In the genomic region with DNA sequence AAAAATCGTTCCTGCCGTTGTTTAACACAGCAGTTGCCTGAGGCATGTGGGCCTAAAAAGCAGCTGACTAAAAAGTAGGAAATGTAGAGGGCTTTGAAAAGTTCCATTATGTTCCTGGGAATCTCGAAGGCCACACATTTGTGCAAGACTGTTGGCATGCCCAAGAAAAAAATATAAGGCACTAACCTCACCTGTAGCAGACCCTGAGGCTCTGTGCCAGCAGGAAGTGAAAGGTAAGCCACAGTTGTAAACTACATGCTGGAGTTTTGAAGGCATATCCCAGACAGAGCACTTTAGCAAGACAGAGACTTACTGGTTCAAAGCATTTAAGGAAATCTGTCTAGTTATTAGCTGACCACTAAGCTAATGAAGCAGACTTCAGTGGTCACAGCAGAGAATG, we compare ENCODE assay signal across 27 cellular contexts. TPM values are rescaled to one million over a fixed set of nuclear protein-coding genes. Genes with fewer than 3 reads are reported as not detected.
A peak's percentile ranks its signal among the peaks of the same experiment; 100 is the strongest.
DNase-seq lines count a peak whose midpoint lies in the region; ATAC-seq and TF ChIP-seq lines count a peak whose summit lies in the region.
"Had no signal": no experiment of that assay in that cellular context is flagged by ENCODE, and none has a peak within 500 bp of the region (broad histone marks: within the 10 kb centered on the region; RNA-seq: fewer than 3 reads in every experiment).

No MANE protein-coding gene starts in this region.

- no peaks in the 10 kb centered on the region for H3K4me1 Mint-ChIP-seq in progenitor cell of endocrine pancreas (ENCODE audit: low read depth)
- no peaks in the 10 kb centered on the region for H3K4me1 Mint-ChIP-seq in activated naive CD4-positive, alpha-beta T cell treated with anti-CD3 and anti-CD28 coated beads for 36 hours (ENCODE audit: low read depth)

- H3K27me3 ChIP-seq in KMS-11 (ENCODE audit: insufficient read depth, low read depth), result no peaks in the 10 kb centered on the region
- H3K27me3 ChIP-seq: BLaER1, MG63 had no signal

- H3K4me2 ChIP-seq in KMS-11, result no peak overlapping the region
- H3K4me2 ChIP-seq: BLaER1, PC-9 had no signal

- intact Hi-C loops in activated naive CD4-positive, alpha-beta T cell treated with anti-CD3 and anti-CD28 coated beads for 36 hours (cut with micrococcal nuclease), result no loop called here

- no peaks in the 10 kb centered on the region for H4K20me1 ChIP-seq in KMS-11 (ENCODE audit: insufficient read depth)
- H4K20me1 ChIP-seq: BLaER1 had no signal

- peak overlapping the region; percentile 38 for H3K27ac Mint-ChIP-seq in progenitor cell of endocrine pancreas
- no peak overlapping the region for H3K27ac Mint-ChIP-seq in activated naive CD4-positive, alpha-beta T cell treated with anti-CD3 and anti-CD28 coated beads for 36 hours

- no peak overlapping the region for H2AFZ ChIP-seq in KMS-11 (ENCODE audit: low read depth)
- H2AFZ ChIP-seq: GM23248, PC-9 had no signal

- no peaks in the 10 kb centered on the region for H3K27me3 Mint-ChIP-seq in progenitor cell of endocrine pancreas
- H3K27me3 Mint-ChIP-seq in activated naive CD4-positive, alpha-beta T cell treated with anti-CD3 and anti-CD28 coated beads for 36 hours (ENCODE audit: low read depth), result no peaks in the 10 kb centered on the region
- H3K27me3 Mint-ChIP-seq: CD4-positive, CD25-positive, alpha-beta regulatory T cell had no signal

- no peaks in the 10 kb centered on the region for H3K79me2 ChIP-seq in KMS-11 (ENCODE audit: insufficient read depth, low read depth)

- H3K4me1 ChIP-seq in KMS-11 (ENCODE audit: low read depth, poor library complexity, severe bottlenecking), result no peaks in the 10 kb centered on the region
- H3K4me1 ChIP-seq: BLaER1 had no signal

- H3K9me3 Mint-ChIP-seq in progenitor cell of endocrine pancreas (ENCODE audit: low read depth), result peaks cover 7% of the 10 kb centered on the region
- peaks cover 20% of the 10 kb centered on the region for H3K9me3 Mint-ChIP-seq in activated naive CD4-positive, alpha-beta T cell treated with anti-CD3 and anti-CD28 coated beads for 36 hours

- ATAC-seq in GM21360 (IDR thresholded peaks at IDR 0.05; ENCODE audit: unreplicated experiment), result no peak
- ATAC-seq: HepG2, K562, SK-N-SH treated with all-trans-retinoic acid at 6 μM for 48 hours had no signal

- H3K36me3 ChIP-seq in KMS-11 (ENCODE audit: insufficient read depth), result no peaks in the 10 kb centered on the region

- peak overlapping the region; percentile 39 for H3K4me3 ChIP-seq in KMS-11 (IDR thresholded peaks at IDR 0.05; ENCODE audit: insufficient read depth, low read depth, low read length)
- H3K4me3 ChIP-seq: BLaER1, GM23248, K562, MG63, PC-9 had no signal

- H3K36me3 Mint-ChIP-seq in progenitor cell of endocrine pancreas (ENCODE audit: insufficient read depth), result peaks cover 38% of the 10 kb centered on the region
- H3K36me3 Mint-ChIP-seq in activated naive CD4-positive, alpha-beta T cell treated with anti-CD3 and anti-CD28 coated beads for 36 hours (ENCODE audit: low read depth), result peaks cover 32% of the 10 kb centered on the region

- no peak overlapping the region for H3K9ac ChIP-seq in KMS-11
- H3K9ac ChIP-seq: BLaER1, GM23248 had no signal

- peak; percentile 1 for DNase-seq in astrocyte of the hippocampus (ENCODE audit: low read depth, low spot score)
- peak; percentile 86 for DNase-seq in islet precursor cell
- DNase-seq in progenitor cell of endocrine pancreas (ENCODE audit: low spot score, unreplicated experiment), result no peak
- no peak for DNase-seq in HuH-7.5 (ENCODE audit: low spot score)
- no peak for DNase-seq in activated naive CD4-positive, alpha-beta T cell treated with anti-CD3 and anti-CD28 coated beads for 36 hours
- no peak for DNase-seq in GDM1 (lab: John Stamatoyannopoulos, UW)
- DNase-seq: CD4-positive, CD25-positive, alpha-beta regulatory T cell; DMS153; DND-41; GM23248; H7; MG63; NCI-H1105 treated with DMSO at 0.1 percent for 48 hours; NCI-H146; NCI-H2029; NCI-H446; NCI-H524 treated with DMSO at 0.1 percent for 48 hours; NCI-H82; NK-92 treated with Interleukin-12 subunit alpha and Interleukin-12 subunit beta, amount 100 ng/mL, for 24 hours; PC-9; SIG-M5 had no signal

- no peak for TF ChIP-seq CTCF in KMS-11 (conservative IDR thresholded peaks at IDR 0.05; ENCODE audit: low read depth, low read length)
- TF ChIP-seq CTCF in progenitor cell of endocrine pancreas (IDR thresholded peaks at IDR 0.05; ENCODE audit: unreplicated experiment), result no peak

- CTCF ChIA-PET in activated naive CD4-positive, alpha-beta T cell treated with anti-CD3 and anti-CD28 coated beads for 36 hours (lab: Charles Lee), result no interaction called here

- no peak overlapping the region for H3K4me3 Mint-ChIP-seq in progenitor cell of endocrine pancreas (ENCODE audit: low read depth)
- no peak overlapping the region for H3K4me3 Mint-ChIP-seq in activated naive CD4-positive, alpha-beta T cell treated with anti-CD3 and anti-CD28 coated beads for 36 hours
- H3K4me3 Mint-ChIP-seq: CD4-positive, CD25-positive, alpha-beta regulatory T cell had no signal

- no peak overlapping the region for H3K27ac ChIP-seq in KMS-11
- H3K27ac ChIP-seq: BLaER1, GM23248, PC-9 had no signal

RNA-seq across cellular contexts. Expression of gene TRMT1L, which starts 52.7 kb away (rescaled TPM):
- total RNA-seq in progenitor cell of endocrine pancreas, result 23.4 and 30.6 TPM in 2 replicates
- 10 to 100 TPM; 26.6 to 28.7 TPM for total RNA-seq in activated naive CD4-positive, alpha-beta T cell treated with anti-CD3 and anti-CD28 coated beads for 36 hours

RNA-seq across cellular contexts. Expression of gene SWT1, which starts 52.9 kb away (rescaled TPM):
- 10.5 and 12.6 TPM in 2 replicates for total RNA-seq in progenitor cell of endocrine pancreas
- total RNA-seq in activated naive CD4-positive, alpha-beta T cell treated with anti-CD3 and anti-CD28 coated beads for 36 hours, result 1 to 10 TPM; 1.7 to 2.9 TPM

RNA-seq across cellular contexts. Expression of gene RNF2, which starts 58.7 kb away (rescaled TPM):
- 35.1 and 37.5 TPM in 2 replicates for total RNA-seq in progenitor cell of endocrine pancreas
- total RNA-seq in activated naive CD4-positive, alpha-beta T cell treated with anti-CD3 and anti-CD28 coated beads for 36 hours, result 10 to 100 TPM; 19.2 to 23.4 TPM

Comparison
In these comparisons a context has a peak if more than half of its experiments do, and no peak if none do; other contexts are left out.
1. DNase-seq: peak in astrocyte of the hippocampus (single experiment) and islet precursor cell (single experiment); none in progenitor cell of endocrine pancreas (single experiment), HuH-7.5 (single experiment), activated naive CD4-positive, alpha-beta T cell treated with anti-CD3 and anti-CD28 coated beads for 36 hours (single experiment) and GDM1 (single experiment).